1 cellular context compared by ENCODE assay signal in the genomic region with DNA sequence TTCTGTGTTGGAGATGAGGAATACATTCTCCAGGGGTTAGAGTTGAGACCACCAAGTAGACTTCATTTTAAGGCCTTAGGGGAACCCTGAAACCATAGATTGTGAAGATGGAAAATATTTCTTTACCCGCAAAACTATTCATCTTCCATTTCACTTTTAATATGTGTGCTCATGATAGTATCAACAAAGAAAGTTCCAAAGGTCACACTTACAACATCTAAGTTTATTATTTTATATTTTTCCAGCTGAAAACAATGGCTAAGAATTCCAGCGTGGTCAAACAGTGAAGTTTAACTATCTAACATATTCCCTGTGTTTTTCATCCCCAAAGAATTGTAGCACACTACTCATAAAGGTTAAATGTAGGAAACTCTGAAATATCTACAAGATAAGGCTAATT.
TF ChIP-seq lines count a peak whose summit lies in the region.

No MANE protein-coding gene starts in this region.

TF ChIP-seq in A549, 52 proteins besides CTCF, POLR2A, EP300 and RAD21 (continued from another document):
- TF ChIP-seq RCOR1 (IDR thresholded peaks at IDR 0.05; ENCODE audit: low read depth, low read length): no peak
- no peak for TF ChIP-seq ZFP36 (IDR thresholded peaks at IDR 0.05; ENCODE audit: borderline replicate concordance, partially characterized antibody)
- TF ChIP-seq CHD2 (IDR thresholded peaks at IDR 0.05; ENCODE audit: low read length, partially characterized antibody): no peak
TF ChIP-seq in A549: peak in this region for 0.
